ENCODE assay signal across 23 cellular contexts in genomic region chr19:35017507-35017906, GRCh38. TPM values are rescaled to one million over a fixed set of nuclear protein-coding genes. Genes with fewer than 3 reads are reported as not detected.
A peak's percentile ranks its signal among the peaks of the same experiment; 100 is the strongest.
DNase-seq lines count a peak whose midpoint lies in the region; ATAC-seq and TF ChIP-seq lines count a peak whose summit lies in the region.
"Had no signal": no experiment of that assay in that cellular context is flagged by ENCODE, and none has a peak within 500 bp of the region (broad histone marks: within the 10 kb centered on the region; RNA-seq: fewer than 3 reads in every experiment).

No MANE protein-coding gene starts in this region.

- no peaks in the 10 kb centered on the region for H3K27me3 Mint-ChIP-seq in activated naive CD4-positive, alpha-beta T cell treated with anti-CD3 and anti-CD28 coated beads for 36 hours (ENCODE audit: low read depth)
- H3K27me3 Mint-ChIP-seq in effector memory CD8-positive, alpha-beta T cell = no peaks in the 10 kb centered on the region
- H3K27me3 Mint-ChIP-seq: brain had no signal

- H3K4me3 ChIP-seq in sigmoid colon = no peak overlapping the region
- H3K4me3 ChIP-seq: GM23248 had no signal

- no peak for TF ChIP-seq EP300 in sigmoid colon (IDR thresholded peaks at IDR 0.05)

- TF ChIP-seq CTCF in sigmoid colon (IDR thresholded peaks at IDR 0.05) = no peak

- H3K9me3 ChIP-seq in sigmoid colon = no peaks in the 10 kb centered on the region
- H3K9me3 ChIP-seq: Caco-2, SK-N-SH had no signal

- peaks cover 29% of the 10 kb centered on the region for H3K4me1 Mint-ChIP-seq in activated naive CD4-positive, alpha-beta T cell treated with anti-CD3 and anti-CD28 coated beads for 36 hours (ENCODE audit: low read depth)
- H3K4me1 Mint-ChIP-seq in effector memory CD8-positive, alpha-beta T cell (ENCODE audit: low read depth in 2 of 2) = peaks cover 34 to 49% of the 10 kb centered on the region in 2 donors
- H3K4me1 Mint-ChIP-seq: brain had no signal

- WGBS in sigmoid colon, 2 donors = 75 to 86% methylated on average over 3 of the region's 3 CpGs

- no peak for TF ChIP-seq POLR2A in sigmoid colon (IDR thresholded peaks at IDR 0.05)

- ATAC-seq in effector memory CD8-positive, alpha-beta T cell (replicated peaks) = no peak
- no peak for ATAC-seq in HG03520 (IDR thresholded peaks at IDR 0.05; ENCODE audit: unreplicated experiment)
- no peak for ATAC-seq in left colon
- no peak for ATAC-seq in GM18861 (IDR thresholded peaks at IDR 0.05; ENCODE audit: unreplicated experiment)
- ATAC-seq: foreskin keratinocyte had no signal

- H3K27ac ChIP-seq in sigmoid colon = no peak overlapping the region
- H3K27ac ChIP-seq: epithelial cell of prostate, foreskin keratinocyte, GM23248 had no signal

- intact Hi-C loops in activated naive CD4-positive, alpha-beta T cell treated with anti-CD3 and anti-CD28 coated beads for 36 hours (cut with micrococcal nuclease) = no loop called here
- intact Hi-C loops in sigmoid colon (cut with DNase I) (no loop called here), left colon (cut with DNase I, micrococcal nuclease) (no loop called here)

- peaks cover 0 to 11% (median 7%) of the 10 kb centered on the region in 4 donors for H3K4me1 ChIP-seq in sigmoid colon
- H3K4me1 ChIP-seq: Caco-2, foreskin keratinocyte had no signal

- peaks cover 63% of the 10 kb centered on the region for H3K36me3 Mint-ChIP-seq in activated naive CD4-positive, alpha-beta T cell treated with anti-CD3 and anti-CD28 coated beads for 36 hours (ENCODE audit: low read depth)
- H3K36me3 Mint-ChIP-seq in effector memory CD8-positive, alpha-beta T cell (ENCODE audit: insufficient read depth) = peaks cover 88% of the 10 kb centered on the region

- H3K27me3 ChIP-seq in sigmoid colon = no peaks in the 10 kb centered on the region
- H3K27me3 ChIP-seq: foreskin keratinocyte had no signal

- CTCF ChIA-PET in activated naive CD4-positive, alpha-beta T cell treated with anti-CD3 and anti-CD28 coated beads for 36 hours (lab: Charles Lee) = interaction anchor here (0.7 to 8.4 kb wide), 2 partner anchors 21 to 46 kb away, joined by 4 to 110 read pairs; no protein-coding TSS in a partner anchor

- no peak for DNase-seq in activated naive CD4-positive, alpha-beta T cell treated with anti-CD3 and anti-CD28 coated beads for 36 hours
- DNase-seq in activated naive CD4-positive, alpha-beta T cell treated with Interleukin-2 at 50 U/mL for 16 hours = no peak
- DNase-seq in MV-4-11 (lab: John Stamatoyannopoulos, UW) (peak; percentile 58), sigmoid colon (peak; percentile 53), left colon (no peak)
- no peak for DNase-seq in effector memory CD8-positive, alpha-beta T cell
- DNase-seq: Caco-2; EL; foreskin keratinocyte; GM23248; Karpas-422; mesendoderm; NCI-H1105; NCI-H2081 treated with DMSO at 0.1 percent for 48 hours; SK-N-SH; stimulated activated CD4-positive, alpha-beta T cell treated with anti-CD3 and anti-CD28 coated beads, Interleukin-12 subunit alpha, Interleukin-12 subunit beta, amount 100 ng/mL, for 4 hours had no signal

- H3K27ac Mint-ChIP-seq in activated naive CD4-positive, alpha-beta T cell treated with anti-CD3 and anti-CD28 coated beads for 36 hours = peak overlapping the region; percentile 39
- H3K27ac Mint-ChIP-seq in effector memory CD8-positive, alpha-beta T cell = peak overlapping the region; percentile 86 to 89

- H3K4me3 Mint-ChIP-seq in activated naive CD4-positive, alpha-beta T cell treated with anti-CD3 and anti-CD28 coated beads for 36 hours = no peak overlapping the region
- H3K4me3 Mint-ChIP-seq in effector memory CD8-positive, alpha-beta T cell = no peak overlapping the region
- H3K4me3 Mint-ChIP-seq: brain had no signal

- H3K9me3 Mint-ChIP-seq in activated naive CD4-positive, alpha-beta T cell treated with anti-CD3 and anti-CD28 coated beads for 36 hours = no peaks in the 10 kb centered on the region
- no peaks in the 10 kb centered on the region for H3K9me3 Mint-ChIP-seq in effector memory CD8-positive, alpha-beta T cell
- H3K9me3 Mint-ChIP-seq: brain had no signal

- peaks cover 37 to 89% (median 65%) of the 10 kb centered on the region in 4 donors for H3K36me3 ChIP-seq in sigmoid colon

RNA-seq across cellular contexts. Expression of gene SCN1B, which starts 12.8 kb away (rescaled TPM):
- total RNA-seq in activated naive CD4-positive, alpha-beta T cell treated with anti-CD3 and anti-CD28 coated beads for 36 hours = under 1 TPM; 0.83 to 0.89 TPM
- total RNA-seq in sigmoid colon (10 to 100 TPM in 1 of 4 donors, 1 to 10 TPM in 3; 3.0 to 10.0 (median 6.6) TPM), left colon (1 to 10 TPM; 2.2 to 4.1 TPM)
- 1 to 10 TPM; 4.5 to 9.6 (median 4.9) TPM for polyA plus RNA-seq in sigmoid colon

RNA-seq across cellular contexts. Expression of gene GRAMD1A, which starts 17.4 kb away (rescaled TPM):
- total RNA-seq in activated naive CD4-positive, alpha-beta T cell treated with anti-CD3 and anti-CD28 coated beads for 36 hours = 100 to 1,000 TPM; 117 to 125 TPM
- 10 to 100 TPM; 27.1 to 58.9 (median 43.0) TPM for total RNA-seq in sigmoid colon
- polyA plus RNA-seq in sigmoid colon = 10 to 100 TPM in 2 of 3 donors, 1 to 10 TPM in 1; 5.1 to 41.1 (median 12.0) TPM
- total RNA-seq in left colon = 10 to 100 TPM; 17.1 to 32.3 TPM

RNA-seq across cellular contexts. Expression of gene HPN, which starts 24.0 kb away (rescaled TPM):
- total RNA-seq in activated naive CD4-positive, alpha-beta T cell treated with anti-CD3 and anti-CD28 coated beads for 36 hours = not detected
- total RNA-seq in sigmoid colon (under 1 TPM in 3 of 4 donors, not detected in 1; 0.36 to 0.95 (median 0.66) TPM), left colon (1 to 10 TPM in 1 of 2 donors, under 1 TPM in 1; 0.95 to 1.1 TPM)
- 1 to 10 TPM in 1 of 3 donors, under 1 TPM in 1, not detected in 1; 0.61 to 1.8 TPM for polyA plus RNA-seq in sigmoid colon
- total RNA-seq: foreskin keratinocyte, GM23248, NCI-H460, RPMI7951 had no signal
- polyA plus RNA-seq: AG04450, foreskin keratinocyte, GM23248 had no signal

RNA-seq across cellular contexts. Expression of gene ZNF792, which starts 53.5 kb away (rescaled TPM):
- total RNA-seq in activated naive CD4-positive, alpha-beta T cell treated with anti-CD3 and anti-CD28 coated beads for 36 hours = 1 to 10 TPM; 3.1 to 3.5 TPM
- total RNA-seq in sigmoid colon (1 to 10 TPM; 3.1 to 6.4 (median 4.2) TPM), left colon (1 to 10 TPM; 5.8 to 6.4 TPM)
- polyA plus RNA-seq in sigmoid colon = 1 to 10 TPM; 1.4 to 3.0 (median 1.8) TPM

Comparison
In these comparisons a context has a peak if more than half of its experiments do, and no peak if none do; other contexts are left out.
1. DNase-seq: peak in MV-4-11 (single experiment) and sigmoid colon (single experiment); none in activated naive CD4-positive, alpha-beta T cell treated with anti-CD3 and anti-CD28 coated beads for 36 hours (single experiment), activated naive CD4-positive, alpha-beta T cell treated with Interleukin-2 at 50 U/mL for 16 hours (single experiment), effector memory CD8-positive, alpha-beta T cell (0 of 3) and left colon (0 of 2).